Comparison of ENCODE assay signal across 2 cellular contexts in genomic region chr10:124685251-124685650, GRCh38.
TF ChIP-seq lines count a peak whose summit lies in the region.

No MANE protein-coding gene starts in this region.

TF ChIP-seq in liver, 16 proteins besides CTCF, POLR2A, EP300 and RAD21 (continued from another document):
- no peak for TF ChIP-seq REST (IDR thresholded peaks at IDR 0.05)
- TF ChIP-seq YY1 (IDR thresholded peaks at IDR 0.05): no peak
- no peak for TF ChIP-seq EGR1 (IDR thresholded peaks at IDR 0.05; ENCODE audit: low read depth in 2 of 2)
- no peak for TF ChIP-seq HNF4A (conservative IDR thresholded peaks at IDR 0.05)
- no peak for TF ChIP-seq FOXA2 (IDR thresholded peaks at IDR 0.05)
- TF ChIP-seq JUND (IDR thresholded peaks at IDR 0.05): no peak
- TF ChIP-seq ATF3 (IDR thresholded peaks at IDR 0.05): no peak

TF ChIP-seq in HepG2, 621 proteins besides CTCF, POLR2A, EP300 and RAD21 (continued from another document):
- TF ChIP-seq ATF6 (CRISPR knock-in tag; conservative IDR thresholded peaks at IDR 0.05): no peak
- no peak for TF ChIP-seq BORCS8-MEF2B (CRISPR knock-in tag; IDR thresholded peaks at IDR 0.05)
- no peak for TF ChIP-seq ZNF264 (CRISPR knock-in tag; IDR thresholded peaks at IDR 0.05)
- TF ChIP-seq NR1H2 (CRISPR knock-in tag; IDR thresholded peaks at IDR 0.05; ENCODE audit: borderline replicate concordance, low read depth): no peak
- no peak for TF ChIP-seq ZNF775 (CRISPR knock-in tag; IDR thresholded peaks at IDR 0.05; ENCODE audit: borderline replicate concordance)
- TF ChIP-seq NBN (conservative IDR thresholded peaks at IDR 0.05): no peak
- TF ChIP-seq RERE (CRISPR knock-in tag; IDR thresholded peaks at IDR 0.05; ENCODE audit: low read depth): no peak
- TF ChIP-seq EED (CRISPR knock-in tag; IDR thresholded peaks at IDR 0.05): no peak
